ENCODE assay signal across 9 cellular contexts in genomic region chr1:8096105-8097011, GRCh38.
DNase-seq lines count a peak whose midpoint lies in the region; ATAC-seq and TF ChIP-seq lines count a peak whose summit lies in the region.
"Had no signal": no experiment of that assay in that cellular context is flagged by ENCODE, and none has a peak within 500 bp of the region (broad histone marks: within the 10 kb centered on the region; RNA-seq: fewer than 3 reads in every experiment).

No MANE protein-coding gene starts in this region.

- TSS peak; percentile 96 for BruUV-seq in Panc1 (replicated peaks; lab: Mats Ljungman, UMichigan)

- CTCF ChIA-PET in Panc1 (lab: Charles Lee), result interaction anchor here (0.7 to 1.3 kb wide), 2 partner anchors 8 to 14 kb away, joined by 3 to 4 read pairs; no protein-coding TSS in a partner anchor

- TF ChIP-seq CTCF in GM12865 (IDR thresholded peaks at IDR 0.05; ENCODE audit: insufficient read depth, low read depth, low read length, missing control alignments), result no peak
- no peak for TF ChIP-seq CTCF in Panc1 (IDR thresholded peaks at IDR 0.05)
- no peak for TF ChIP-seq CTCF in sigmoid colon (IDR thresholded peaks at IDR 0.05)

- POLR2A ChIA-PET in Panc1 (lab: Charles Lee), result interaction anchor here (0.7 to 1.4 kb wide), 6 partner anchors 21 to 77 kb away, joined by 3 to 4 read pairs (median 3); no protein-coding TSS in a partner anchor

- 25 to 56% methylated on average over 12 of the region's 12 CpGs for WGBS in sigmoid colon, 2 donors

- H3K9me3 ChIP-seq in Panc1 (ENCODE audit: control insufficient read depth, insufficient read depth, low read depth, low read length) (no peaks in the 10 kb centered on the region; the same call in 1 of the 2 replicates), sigmoid colon (no peaks in the 10 kb centered on the region)

- in situ Hi-C loops in Panc1 (cut with HindIII; ENCODE audit: low pct_unique_long_range_greater_than_20kb, low sequenced_read_pairs), result loop anchor here (5.0 to 25.0 kb wide), 2 partner anchors 59 to 216 kb away; partner anchors contain the start of gene SLC45A1

- H3K4me3 ChIP-seq in GM12865 (ENCODE audit: low read depth, low read length), result no peak overlapping the region
- H3K4me3 ChIP-seq in Panc1 (ENCODE audit: low read depth in 2 of 2, low read length in 2 of 2), result no peak overlapping the region
- H3K4me3 ChIP-seq in sigmoid colon, result no peak overlapping the region
- H3K4me3 ChIP-seq: SK-N-MC had no signal

- intact Hi-C loops in Panc1 (cut with micrococcal nuclease; ENCODE audit: unreplicated experiment), result loop anchor here (5.0 to 10.0 kb wide), 2 partner anchors 69 to 218 kb away; partner anchors contain the start of genes ERRFI1 and SLC45A1
- intact Hi-C loops in sigmoid colon (cut with DNase I), result no loop called here
- intact Hi-C loops in posterior cingulate gyrus (cut with DNase I), result no loop called here

- ATAC-seq in Panc1 (peak; percentile 47), GM18861 (IDR thresholded peaks at IDR 0.05; ENCODE audit: unreplicated experiment) (no peak)

- no peaks in the 10 kb centered on the region for H3K27me3 ChIP-seq in Panc1 (ENCODE audit: control insufficient read depth, insufficient read depth, low read length)
- no peaks in the 10 kb centered on the region for H3K27me3 ChIP-seq in sigmoid colon

- DNase-seq in GM12865 (ENCODE audit: low read depth), result peak; percentile 56
- DNase-seq in Panc1 (ENCODE audit: low read depth, low spot score), result peak; percentile 93
- DNase-seq in fibroblast of gingiva (ENCODE audit: low read depth), result peak; percentile 68
- DNase-seq in sigmoid colon, result no peak
- no peak for DNase-seq in posterior cingulate gyrus
- DNase-seq in UCSD-AML1 (lab: John Stamatoyannopoulos, UW; ENCODE audit: unreplicated experiment), result no peak
- DNase-seq in stimulated activated CD4-positive, alpha-beta T cell treated with anti-CD3 and anti-CD28 coated beads, Interleukin-4, amount 100 ng/mL, for 4 hours, result no peak

- H3K36me3 ChIP-seq in Panc1 (ENCODE audit: control insufficient read depth, insufficient read depth, low read length) (no peaks in the 10 kb centered on the region), sigmoid colon (no peaks in the 10 kb centered on the region)

- no peak for TF ChIP-seq POLR2A in sigmoid colon (IDR thresholded peaks at IDR 0.05)

- no peak for TF ChIP-seq EP300 in sigmoid colon (IDR thresholded peaks at IDR 0.05)

- peaks cover 58% of the 10 kb centered on the region for H3K4me1 ChIP-seq in Panc1 (ENCODE audit: control insufficient read depth, insufficient read depth, low read length)
- H3K4me1 ChIP-seq in sigmoid colon, result peaks cover 0 to 28% (median 22%) of the 10 kb centered on the region in 4 donors

- peak overlapping the region; percentile 100 for H3K27ac ChIP-seq in Panc1 (ENCODE audit: low read length)
- peak overlapping the region; percentile 59 to 79 (median 69) for H3K27ac ChIP-seq in sigmoid colon
- H3K27ac ChIP-seq: SK-N-MC had no signal

Comparison
In these comparisons a context has a peak if more than half of its experiments do, and no peak if none do; other contexts are left out.
1. DNase-seq: peak in GM12865 (single experiment), Panc1 (single experiment) and fibroblast of gingiva (single experiment); none in sigmoid colon (single experiment), posterior cingulate gyrus (0 of 10), UCSD-AML1 (single experiment) and stimulated activated CD4-positive, alpha-beta T cell treated with anti-CD3 and anti-CD28 coated beads, Interleukin-4, amount 100 ng/mL, for 4 hours (0 of 2).